8 cellular contexts compared by ENCODE assay signal in genomic region chr2:230326453-230327417, GRCh38. TPM values are rescaled to one million over a fixed set of nuclear protein-coding genes. Genes with fewer than 3 reads are reported as not detected.
DNase-seq lines count a peak whose midpoint lies in the region; ATAC-seq and TF ChIP-seq lines count a peak whose summit lies in the region.

Gene SP140L, plus strand, starts transcription at chr2:230327193. Its CDS starts 77 bp downstream, at chr2:230327270.

- H3K9me3 ChIP-seq in SJSA1 (replicated peaks) = no peaks in the 10 kb centered on the region

- intact Hi-C loops in cardiac septum (cut with DNase I) = no loop called here

- peaks cover 19% of the 10 kb centered on the region for H3K4me1 ChIP-seq in SJSA1 (replicated peaks)

- DNase-seq in AG08395 (ENCODE audit: low spot score) (peak; percentile 85), SJSA1 (ENCODE audit: low read depth in 1 of 2, low spot score in 2 of 2) (peak; percentile 83 to 85), cardiac septum (ENCODE audit: low spot score) (peak; percentile 92), skeletal muscle cell (ENCODE audit: low read depth) (peak; percentile 36), NCI-H1048 (lab: John Stamatoyannopoulos, UW) (no peak)
- peak; percentile 17 to 71 (median 52) for DNase-seq in activated naive CD4-positive, alpha-beta T cell (lab: John Stamatoyannopoulos, UW)

- peak; percentile 89 for ATAC-seq in HG03342 (IDR thresholded peaks at IDR 0.05; ENCODE audit: unreplicated experiment)

- H3K27me3 ChIP-seq in SJSA1 (replicated peaks) = no peaks in the 10 kb centered on the region

- peak; percentile 69 for TF ChIP-seq POLR2A in GM19099 (IDR thresholded peaks at IDR 0.05; ENCODE audit: extremely low read depth, insufficient read length, low read depth)

- peak within 1 kb of the TSS; percentile 46 for H3K4me3 ChIP-seq in SJSA1
- peak within 1 kb of the TSS; percentile 53 for H3K4me3 ChIP-seq in skeletal muscle cell (ENCODE audit: low read depth, low read length)

- peaks cover 4% of the 10 kb centered on the region; the same call in 1 of the 2 replicates for H3K36me3 ChIP-seq in SJSA1

- H3K27ac ChIP-seq in SJSA1 = peak within 1 kb of the TSS; percentile 90

RNA-seq across cellular contexts. Expression of gene SP140L, which starts in this region (rescaled TPM):
- total RNA-seq in SJSA1 (2014; rRNA removed; shearing (Covaris generic)) = 14.3 and 36.8 TPM in 2 replicates
- 4.0 TPM for total RNA-seq in cardiac septum
